In the genomic region with DNA sequence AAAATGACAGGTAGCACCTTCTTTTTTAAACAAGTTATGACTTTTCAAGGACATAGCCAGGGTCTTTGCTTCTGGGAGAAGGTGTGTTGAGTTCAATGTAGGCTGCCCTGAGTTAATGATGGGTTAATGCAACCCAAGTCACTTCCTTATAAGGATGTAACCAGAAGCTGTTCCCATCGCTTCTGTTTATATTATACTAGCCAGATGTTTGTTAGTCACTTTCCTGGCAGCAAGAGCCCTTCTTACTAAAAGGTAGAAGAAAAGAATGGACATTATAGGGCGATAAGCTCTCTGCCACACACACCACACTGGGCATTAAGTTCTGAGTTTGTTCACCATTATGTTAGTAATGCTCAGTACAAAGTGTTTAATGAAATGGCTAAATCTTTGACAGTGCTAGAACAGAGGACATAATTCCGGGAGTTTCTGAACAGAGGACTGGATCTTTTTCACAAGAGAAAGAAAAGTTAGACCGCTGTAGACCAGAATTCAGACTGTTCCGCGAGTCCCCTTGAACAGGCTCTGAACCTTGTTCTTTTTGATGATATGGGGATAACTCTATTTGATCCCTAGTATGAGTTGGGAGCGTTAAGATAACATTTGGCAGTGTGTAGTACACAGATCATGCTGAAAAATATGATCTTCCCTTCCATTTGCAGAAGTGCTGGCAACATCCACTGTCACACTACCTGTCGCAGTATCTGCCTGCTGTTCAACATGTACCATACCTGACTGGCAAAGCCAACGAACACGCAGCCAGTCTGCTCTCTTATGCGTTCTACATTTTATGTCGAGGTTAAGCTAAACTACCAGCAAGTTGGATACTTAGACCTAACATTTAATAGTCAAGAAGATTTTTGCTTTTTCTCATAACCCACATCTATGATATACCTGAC, we compare ENCODE assay signal across 1 cellular context.
TF ChIP-seq lines count a peak whose summit lies in the region.

No MANE protein-coding gene starts in this region.

TF ChIP-seq in endothelial cell of umbilical vein, 7 proteins besides CTCF, POLR2A, EP300 and RAD21 (continued from another document):
- TF ChIP-seq MYC (IDR thresholded peaks at IDR 0.05; ENCODE audit: low read depth, low read length) (no peak), POLR2AphosphoS5 (IDR thresholded peaks at IDR 0.05; ENCODE audit: insufficient read depth, low read depth, low read length) (no peak), FOS (IDR thresholded peaks at IDR 0.05; ENCODE audit: borderline replicate concordance, insufficient read depth, low read length) (peak; percentile 43), GATA2 (IDR thresholded peaks at IDR 0.05; ENCODE audit: insufficient read depth, insufficient read length, low read depth, low read length) (no peak)
